Comparison of ENCODE assay signal across 8 cellular contexts in genomic region chr1:121020350-121021236, GRCh38.
A peak's percentile ranks its signal among the peaks of the same experiment; 100 is the strongest.
DNase-seq lines count a peak whose midpoint lies in the region; TF ChIP-seq lines count a peak whose summit lies in the region.
"Not testable (repeated sequence)": the region's sequence is repeated elsewhere in the genome, so short reads cannot be mapped to it uniquely, and the experiment has no call there.

No MANE protein-coding gene starts in this region.

- not testable (repeated sequence) for H3K9me3 Mint-ChIP-seq in activated T-cell treated with anti-CD3 and anti-CD28 coated beads, Interleukin-2, amount 50 U/mL, for 24 hours

- not testable (repeated sequence) for H3K4me1 Mint-ChIP-seq in activated T-cell treated with anti-CD3 and anti-CD28 coated beads, Interleukin-2, amount 50 U/mL, for 24 hours (ENCODE audit: low read depth)

- not testable (repeated sequence) for H3K9me3 ChIP-seq in osteoblast (ENCODE audit: low read depth, low read length); suprapubic skin

- not testable (repeated sequence) for H3K27ac ChIP-seq in osteoblast (ENCODE audit: low read depth, low read length); suprapubic skin

- H3K4me1 ChIP-seq in osteoblast (ENCODE audit: insufficient read depth, low read length); suprapubic skin: not testable (repeated sequence)

- DNase-seq in DMS114 treated with DMSO at 0.1 percent for 48 hours (lab: John Stamatoyannopoulos, UW; ENCODE audit: unreplicated experiment) (peak; percentile 6), MV-4-11 (lab: John Stamatoyannopoulos, UW) (peak; percentile 76), SK-N-DZ (ENCODE audit: low spot score) (peak; percentile 63), ecto neural progenitor cell (ENCODE audit: low spot score) (peak; percentile 74)
- DNase-seq in activated T-cell treated with anti-CD3 and anti-CD28 coated beads, Interleukin-2, amount 50 U/mL, for 24 hours, result peak; percentile 50
- DNase-seq in osteoblast (ENCODE audit: insufficient read length, low spot score, missing footprints); suprapubic skin (ENCODE audit: low spot score in 2 of 2): not testable (repeated sequence)

- not testable (repeated sequence) for H4K20me1 ChIP-seq in osteoblast (ENCODE audit: insufficient read depth, low read length)

- peak overlapping the region; percentile 90 for H3K27ac Mint-ChIP-seq in activated T-cell treated with anti-CD3 and anti-CD28 coated beads, Interleukin-2, amount 50 U/mL, for 24 hours

- not testable (repeated sequence) for H3K36me3 Mint-ChIP-seq in activated T-cell treated with anti-CD3 and anti-CD28 coated beads, Interleukin-2, amount 50 U/mL, for 24 hours (ENCODE audit: low read depth)

- WGBS in suprapubic skin, result 12% methylated on average over 18 of the region's 37 CpGs

- peak overlapping the region; percentile 27 for H3K4me3 ChIP-seq in iPS-11a (ENCODE audit: low read depth, low read length)
- peak overlapping the region; percentile 57 for H3K4me3 ChIP-seq in osteoblast (ENCODE audit: insufficient read depth, low read length)
- peak overlapping the region; percentile 30 for H3K4me3 ChIP-seq in suprapubic skin

- peak overlapping the region; percentile 23 for H3K4me3 Mint-ChIP-seq in activated T-cell treated with anti-CD3 and anti-CD28 coated beads, Interleukin-2, amount 50 U/mL, for 24 hours

- not testable (repeated sequence) for H3K36me3 ChIP-seq in osteoblast (ENCODE audit: insufficient read depth, low read length); suprapubic skin

- H3K27me3 Mint-ChIP-seq in activated T-cell treated with anti-CD3 and anti-CD28 coated beads, Interleukin-2, amount 50 U/mL, for 24 hours, result not testable (repeated sequence)

- peak overlapping the region; percentile 36 for H3K4me2 ChIP-seq in osteoblast (ENCODE audit: insufficient read depth, low read length)

- TF ChIP-seq EP300 in suprapubic skin (IDR thresholded peaks at IDR 0.05), result not testable (repeated sequence)

- H3K79me2 ChIP-seq in osteoblast (ENCODE audit: insufficient read depth, low read length), result not testable (repeated sequence)

- H2AFZ ChIP-seq in osteoblast (ENCODE audit: low read length), result not testable (repeated sequence)

- not testable (repeated sequence) for TF ChIP-seq POLR2A in suprapubic skin (IDR thresholded peaks at IDR 0.05)

- not testable (repeated sequence) for TF ChIP-seq CTCF in osteoblast (IDR thresholded peaks at IDR 0.05; ENCODE audit: extremely low read depth, low read depth, low read length); suprapubic skin (IDR thresholded peaks at IDR 0.05)

- not testable (repeated sequence) for H3K27me3 ChIP-seq in osteoblast (ENCODE audit: insufficient read depth, low read length); suprapubic skin
